Comparison of ENCODE assay signal across 9 cellular contexts in genomic region chr4:143127621-143128020, GRCh38.
"Had no signal": no experiment of that assay in that cellular context is flagged by ENCODE, and none has a peak within 500 bp of the region (broad histone marks: within the 10 kb centered on the region; RNA-seq: fewer than 3 reads in every experiment).

No MANE protein-coding gene starts in this region.

- DNase-seq: H9, HCEC 1CT, KBM-7 had no signal

- H3K4me3 Mint-ChIP-seq: GM23338, H9, IgD-negative memory B cell had no signal

- H3K27me3 Mint-ChIP-seq: IgD-negative memory B cell had no signal

- H2AFZ ChIP-seq: GM23338 had no signal

- H3K27ac ChIP-seq: HL-60 had no signal

- H3K4me1 Mint-ChIP-seq: GM23338, H9, IgD-negative memory B cell had no signal

- ATAC-seq: GM23338, HepG2 had no signal

- H3K4me3 ChIP-seq: GM23338 had no signal

- H3K4me2 ChIP-seq: GM23338 had no signal

- H3K27ac Mint-ChIP-seq: GM23338, H9, IgD-negative memory B cell had no signal

- H3K36me3 Mint-ChIP-seq: IgD-negative memory B cell had no signal

- FAIRE-seq: H1, H54, HepG2 had no signal
